Comparison of ENCODE assay signal across 8 cellular contexts in genomic region chr1:111203681-111204210, GRCh38. TPM values are rescaled to one million over a fixed set of nuclear protein-coding genes. Genes with fewer than 3 reads are reported as not detected.
A peak's percentile ranks its signal among the peaks of the same experiment; 100 is the strongest.
DNase-seq lines count a peak whose midpoint lies in the region; ATAC-seq and TF ChIP-seq lines count a peak whose summit lies in the region.

No MANE protein-coding gene starts in this region.

- TF ChIP-seq POLR2A in upper lobe of left lung (IDR thresholded peaks at IDR 0.05) = peak in 1 of 4 donors; percentile 24

- TF ChIP-seq CTCF in foreskin fibroblast (IDR thresholded peaks at IDR 0.05; ENCODE audit: low read depth, low read length) (no peak), upper lobe of left lung (IDR thresholded peaks at IDR 0.05) (no peak)

- H3K27ac ChIP-seq in upper lobe of left lung = peak overlapping the region; percentile 91 to 95 (median 93)

- H3K36me3 ChIP-seq in upper lobe of left lung = no peaks in the 10 kb centered on the region

- no peak for TF ChIP-seq EP300 in upper lobe of left lung (IDR thresholded peaks at IDR 0.05)

- H3K4me1 ChIP-seq in upper lobe of left lung = peaks cover 40 to 64% (median 49%) of the 10 kb centered on the region in 4 donors

- WGBS in upper lobe of left lung, 2 donors = 7 to 38% methylated on average over 3 to 40 of the region's 43 CpGs

- intact Hi-C loops in posterior cingulate gyrus (cut with DNase I) = no loop called here

- ATAC-seq in HG02973 (IDR thresholded peaks at IDR 0.05; ENCODE audit: unreplicated experiment) (peak; percentile 49), upper lobe of left lung (ENCODE audit: low FRiP score in 2 of 2) (peak; percentile 80 to 82)

- DNase-seq in NCI-H82 (lab: John Stamatoyannopoulos, UW) (peak; percentile 32), NCI-H82 treated with DMSO at 0.1 percent for 48 hours (lab: John Stamatoyannopoulos, UW; ENCODE audit: unreplicated experiment) (no peak), activated T-cell treated with anti-CD3 and anti-CD28 coated beads for 48 hours (ENCODE audit: low read depth) (peak; percentile 75), foreskin fibroblast (peak; percentile 41 to 73), posterior cingulate gyrus (peak in 7 of 10 donors; percentile 28 to 89 (median 46)), upper lobe of left lung (peak; percentile 95 to 96)
- peak; percentile 91 for DNase-seq in NK-92 treated with Interleukin-12 subunit alpha and Interleukin-12 subunit beta, amount 100 ng/mL, for 24 hours (lab: John Stamatoyannopoulos, UW)

- H3K4me3 ChIP-seq in foreskin fibroblast (ENCODE audit: low read depth in 1 of 2, low read length in 2 of 2) (peak overlapping the region; percentile 56 to 59), upper lobe of left lung (peak overlapping the region; percentile 54 to 79 (median 63))

- no peaks in the 10 kb centered on the region for H3K27me3 ChIP-seq in upper lobe of left lung

- no peaks in the 10 kb centered on the region for H3K9me3 ChIP-seq in upper lobe of left lung

RNA-seq across cellular contexts. Expression of gene DENND2D, which starts 3.3 kb away (rescaled TPM):
- total RNA-seq in upper lobe of left lung = 100 to 1,000 TPM in 1 of 6 donors, 10 to 100 TPM in 5; 44.4 to 154 (median 64.8) TPM

RNA-seq across cellular contexts. Expression of gene CHI3L2, which starts 23.8 kb away (rescaled TPM):
- total RNA-seq in upper lobe of left lung = 100 to 1,000 TPM in 1 of 6 donors, 10 to 100 TPM in 4, 1 to 10 TPM in 1; 2.1 to 115 (median 21.3) TPM
